Comparison of ENCODE assay signal across 14 cellular contexts in genomic region chr10:4677296-4678021, GRCh38.
DNase-seq lines count a peak whose midpoint lies in the region; ATAC-seq, FAIRE-seq and TF ChIP-seq lines count a peak whose summit lies in the region.
"Had no signal": no experiment of that assay in that cellular context is flagged by ENCODE, and none has a peak within 500 bp of the region (broad histone marks: within the 10 kb centered on the region; RNA-seq: fewer than 3 reads in every experiment).

No MANE protein-coding gene starts in this region.

- H3K27ac ChIP-seq in A549 = peak overlapping the region; percentile 86 to 87
- peak overlapping the region; percentile 64 for H3K27ac ChIP-seq in SJSA1
- peak overlapping the region; percentile 58 for H3K27ac ChIP-seq in muscle layer of duodenum (ENCODE audit: low read length)

- 3% methylated on average over 5 of the region's 5 CpGs for WGBS in A549 (ENCODE audit: missing lambda C conversion rate)

- FAIRE-seq in A549 (lab: Jason Lieb, UNC) = peak; percentile 92

- H3K4me1 ChIP-seq in A549 (peaks cover 54% of the 10 kb centered on the region), SJSA1 (replicated peaks) (peaks cover 27% of the 10 kb centered on the region), muscle layer of duodenum (ENCODE audit: control insufficient read depth in 1 of 2, insufficient read depth in 2 of 2, low read length in 2 of 2) (no peaks in the 10 kb centered on the region)
- H3K4me1 ChIP-seq: HAP-1 had no signal

- CTCF ChIA-PET in A549 (lab: Yijun Ruan, JAX) = interaction anchor here (1.4 to 2.1 kb wide), 2 partner anchors 21 to 22 kb away, joined by 3 to 7 read pairs; no protein-coding TSS in a partner anchor

- POLR2A ChIA-PET in A549 (lab: Yijun Ruan, JAX) = interaction anchor here (1.0 to 3.2 kb wide), 4 partner anchors 27 to 892 kb away, joined by 3 to 15 read pairs (median 8); partner anchors contain the start of gene KLF6

- no peak for TF ChIP-seq POLR2A in A549 (IDR thresholded peaks at IDR 0.05; ENCODE audit: low read length)

- no peaks in the 10 kb centered on the region for H3K9me3 ChIP-seq in A549
- no peaks in the 10 kb centered on the region for H3K9me3 ChIP-seq in SJSA1 (replicated peaks)
- H3K9me3 ChIP-seq in muscle layer of duodenum (ENCODE audit: control insufficient read depth in 1 of 2, low read length in 2 of 2) = no peaks in the 10 kb centered on the region
- H3K9me3 ChIP-seq: HAP-1 had no signal

- H3K4me3 ChIP-seq in A549 (peak overlapping the region; percentile 28; the same call in 2 of the 3 replicates), SJSA1 (0 out of 2 replicates have a peak overlapping the region, but pooled peaks have one; percentile 1), fibroblast of the aortic adventitia (ENCODE audit: low read depth, low read length) (peak overlapping the region; percentile 31), muscle layer of duodenum (ENCODE audit: low read depth in 1 of 2, low read length in 2 of 2) (no peak overlapping the region)
- H3K4me3 ChIP-seq: HAP-1 had no signal

- TF ChIP-seq CTCF in A549 (IDR thresholded peaks at IDR 0.05) = no peak
- no peak for TF ChIP-seq CTCF in fibroblast of the aortic adventitia (IDR thresholded peaks at IDR 0.05; ENCODE audit: insufficient read depth, low read length)

- H3K27me3 ChIP-seq in SJSA1 (replicated peaks) (no peaks in the 10 kb centered on the region), muscle layer of duodenum (ENCODE audit: low read depth, low read length) (no peaks in the 10 kb centered on the region)

- ATAC-seq in A549 (peak; percentile 83 to 84), GM18873 (IDR thresholded peaks at IDR 0.05; ENCODE audit: low FRiP score, unreplicated experiment) (no peak), HG02678 (IDR thresholded peaks at IDR 0.05; ENCODE audit: unreplicated experiment) (no peak), GM21381 (IDR thresholded peaks at IDR 0.05; ENCODE audit: unreplicated experiment) (no peak)
- ATAC-seq: natural killer cell treated with Interleukin-12 subunit alpha and Interleukin-12 subunit beta and Interleukin-15 and Interleukin-18, amount 100 ng/mL, for 72 hours had no signal

- peak; percentile 68 to 81; a peak in 4 of 5 replicates for TF ChIP-seq EP300 in A549 (IDR thresholded peaks at IDR 0.05)

- peak in 1 of 2 experiments; percentile 39; a peak in 3 of 5 replicates for TF ChIP-seq RAD21 in A549 (conservative IDR thresholded peaks at IDR 0.05 in 1 of 2, IDR thresholded peaks at IDR 0.05 in 1 of 2)

- peak overlapping the region; percentile 79 for H3K4me2 ChIP-seq in A549

- peak; percentile 44 to 88 for DNase-seq in A549 (ENCODE audit: low read depth in 1 of 2, low spot score in 1 of 2)
- DNase-seq in SJSA1 (ENCODE audit: low read depth in 1 of 2, low spot score in 2 of 2) = no peak
- DNase-seq in fibroblast of the aortic adventitia (ENCODE audit: low read depth) = peak; percentile 93
- DNase-seq in RKO (ENCODE audit: low spot score) = no peak
- DNase-seq: NCI-H1092 treated with DMSO at 0.1 percent for 48 hours; NCI-H82; stimulated activated CD4-positive, alpha-beta T cell treated with anti-CD3 and anti-CD28 coated beads, Interleukin-2, amount 100 ng/mL, for 24 hours; T-helper 9 cell had no signal

- H3K36me3 ChIP-seq in SJSA1 = no peaks in the 10 kb centered on the region
- H3K36me3 ChIP-seq in muscle layer of duodenum (ENCODE audit: control insufficient read depth in 1 of 2, insufficient read depth in 2 of 2, low read length in 2 of 2) = peaks cover 0 to 4% of the 10 kb centered on the region in 2 donors
- H3K36me3 ChIP-seq: HAP-1 had no signal

TF ChIP-seq in A549, 52 proteins besides CTCF, POLR2A, EP300 and RAD21:
- TF ChIP-seq BCL3 (IDR thresholded peaks at IDR 0.05) = peak; percentile 90; the same call in 2 of the 3 replicates
- TF ChIP-seq CBX8 (IDR thresholded peaks at IDR 0.05) = no peak
- TF ChIP-seq BHLHE40 (IDR thresholded peaks at IDR 0.05; ENCODE audit: low read depth, low read length) = peak; percentile 34; the same call in 1 of the 2 replicates
- no peak for TF ChIP-seq ZC3H11A (IDR thresholded peaks at IDR 0.05)
- peak; percentile 63; the same call in 1 of the 2 replicates for TF ChIP-seq JUNB (IDR thresholded peaks at IDR 0.05)
- TF ChIP-seq HOXB13 (CRISPR knock-in tag; IDR thresholded peaks at IDR 0.05; ENCODE audit: low read depth) = no peak
- TF ChIP-seq RFX5 (IDR thresholded peaks at IDR 0.05) = no peak
- no peak for TF ChIP-seq PHF8 (IDR thresholded peaks at IDR 0.05; ENCODE audit: borderline replicate concordance, low read depth)
- no peak for TF ChIP-seq MYC (IDR thresholded peaks at IDR 0.05; ENCODE audit: borderline replicate concordance, low read length)
- no peak for TF ChIP-seq ZNF302 (CRISPR knock-in tag; IDR thresholded peaks at IDR 0.05)
- no peak for TF ChIP-seq POLR2AphosphoS2 (conservative IDR thresholded peaks at IDR 0.05; ENCODE audit: low read length)
- no peak for TF ChIP-seq NPAS2 (CRISPR knock-in tag; IDR thresholded peaks at IDR 0.05; ENCODE audit: borderline replicate concordance)
- TF ChIP-seq MAX (IDR thresholded peaks at IDR 0.05) = no peak; the same call in 1 of the 2 replicates
- peak; percentile 93 to 98 for TF ChIP-seq CEBPB (IDR thresholded peaks at IDR 0.05)
- TF ChIP-seq FOSB (CRISPR knock-in tag; IDR thresholded peaks at IDR 0.05) = 0 out of 2 replicates have a peak, but pooled peaks have one; percentile 46
- 0 out of 2 replicates have a peak, but pooled peaks have one; percentile 39 for TF ChIP-seq HEYL (CRISPR knock-in tag; IDR thresholded peaks at IDR 0.05)
- no peak for TF ChIP-seq MAFK (IDR thresholded peaks at IDR 0.05; ENCODE audit: partially characterized antibody)
- TF ChIP-seq FOSL2 (IDR thresholded peaks at IDR 0.05) = peak; percentile 43; the same call in 1 of the 2 replicates
- TF ChIP-seq FOSL2 (CRISPR knock-in tag; IDR thresholded peaks at IDR 0.05) = peak; percentile 44; the same call in 1 of the 2 replicates
- no peak for TF ChIP-seq HDAC2 (IDR thresholded peaks at IDR 0.05)
- no peak for TF ChIP-seq ZSCAN20 (CRISPR knock-in tag; IDR thresholded peaks at IDR 0.05)
- no peak for TF ChIP-seq NFE2L2 (conservative IDR thresholded peaks at IDR 0.05; ENCODE audit: low read length)
- TF ChIP-seq HOXB5 (CRISPR knock-in tag; IDR thresholded peaks at IDR 0.05) = no peak
- TF ChIP-seq HES2 (IDR thresholded peaks at IDR 0.05) = peak; percentile 90
- peak; percentile 77 to 87; a peak in 4 of 5 replicates for TF ChIP-seq JUN (IDR thresholded peaks at IDR 0.05)
- peak; percentile 34; the same call in 1 of the 2 replicates for TF ChIP-seq GATA3 (IDR thresholded peaks at IDR 0.05; ENCODE audit: borderline replicate concordance)
- no peak; the same call in 1 of the 2 replicates for TF ChIP-seq EHF (CRISPR knock-in tag; IDR thresholded peaks at IDR 0.05)
- TF ChIP-seq SMC3 (IDR thresholded peaks at IDR 0.05) = no peak
- TF ChIP-seq E2F6 (IDR thresholded peaks at IDR 0.05; ENCODE audit: borderline replicate concordance, low read depth) = no peak
- peak; percentile 27; the same call in 1 of the 2 replicates for TF ChIP-seq HOXA7 (CRISPR knock-in tag; IDR thresholded peaks at IDR 0.05)

Comparison
In these comparisons a context has a peak if more than half of its experiments do, and no peak if none do; other contexts are left out.
1. ATAC-seq: peak in A549 (2 of 2); none in GM18873 (single experiment), HG02678 (single experiment) and GM21381 (single experiment).
2. DNase-seq: peak in A549 (2 of 2) and fibroblast of the aortic adventitia (single experiment); none in SJSA1 (0 of 2) and RKO (single experiment).
3. H3K4me3 ChIP-seq: peak in A549 (single experiment), SJSA1 (single experiment) and fibroblast of the aortic adventitia (single experiment); none in muscle layer of duodenum (0 of 2).
4. Peak in every context shown above with its lines, with median percentiles within 50 percentile points of each other: H3K27ac ChIP-seq.